1 cellular context compared by ENCODE assay signal in genomic region chr5:135973323-135974018, GRCh38.
TF ChIP-seq lines count a peak whose summit lies in the region.

No MANE protein-coding gene starts in this region.

TF ChIP-seq in liver, 16 proteins besides CTCF, POLR2A, EP300 and RAD21 (continued from another document):
- TF ChIP-seq REST (IDR thresholded peaks at IDR 0.05) = peak; percentile 86
- TF ChIP-seq HNF4G (IDR thresholded peaks at IDR 0.05) = peak; percentile 96
- TF ChIP-seq FOXA1 (IDR thresholded peaks at IDR 0.05) = peak; percentile 92
- peak; percentile 10 for TF ChIP-seq TAF1 (conservative IDR thresholded peaks at IDR 0.05)
- peak in 1 of 2 donors; percentile 31 for TF ChIP-seq GABPA (IDR thresholded peaks at IDR 0.05 in 1 of 2, conservative IDR thresholded peaks at IDR 0.05 in 1 of 2)
- peak; percentile 98 for TF ChIP-seq MAX (IDR thresholded peaks at IDR 0.05)
- peak; percentile 70 for TF ChIP-seq ATF3 (IDR thresholded peaks at IDR 0.05)
- TF ChIP-seq EGR1 (IDR thresholded peaks at IDR 0.05; ENCODE audit: low read depth in 2 of 2) = peak in 1 of 2 donors; percentile 85
- peak; percentile 85 for TF ChIP-seq YY1 (IDR thresholded peaks at IDR 0.05)
- peak; percentile 94 to 98 for TF ChIP-seq JUND (IDR thresholded peaks at IDR 0.05)
- TF ChIP-seq RXRA (IDR thresholded peaks at IDR 0.05) = peak; percentile 96 to 98
- peak; percentile 99 for TF ChIP-seq HNF4A (conservative IDR thresholded peaks at IDR 0.05)
- peak; percentile 98 for TF ChIP-seq SP1 (IDR thresholded peaks at IDR 0.05)
- TF ChIP-seq NR2F2 (IDR thresholded peaks at IDR 0.05) = peak; percentile 65
- peak; percentile 92 for TF ChIP-seq FOXA2 (IDR thresholded peaks at IDR 0.05)
